1 cellular context compared by ENCODE assay signal in genomic region chr6:31528307-31528777, GRCh38.
TF ChIP-seq lines count a peak whose summit lies in the region.

No MANE protein-coding gene starts in this region.

TF ChIP-seq in HCT116, 20 proteins besides CTCF, POLR2A, EP300 and RAD21:
- TF ChIP-seq FOSL1 (IDR thresholded peaks at IDR 0.05; ENCODE audit: low read depth), result no peak
- no peak for TF ChIP-seq EZH2 (IDR thresholded peaks at IDR 0.05)
- no peak for TF ChIP-seq MAX (IDR thresholded peaks at IDR 0.05)
- no peak for TF ChIP-seq REST (IDR thresholded peaks at IDR 0.05; ENCODE audit: low read depth)
- no peak for TF ChIP-seq SIN3A (IDR thresholded peaks at IDR 0.05; ENCODE audit: low read depth)
TF ChIP-seq in HCT116: peak in this region for 0.
